Comparison of ENCODE assay signal across 21 cellular contexts in the genomic region with DNA sequence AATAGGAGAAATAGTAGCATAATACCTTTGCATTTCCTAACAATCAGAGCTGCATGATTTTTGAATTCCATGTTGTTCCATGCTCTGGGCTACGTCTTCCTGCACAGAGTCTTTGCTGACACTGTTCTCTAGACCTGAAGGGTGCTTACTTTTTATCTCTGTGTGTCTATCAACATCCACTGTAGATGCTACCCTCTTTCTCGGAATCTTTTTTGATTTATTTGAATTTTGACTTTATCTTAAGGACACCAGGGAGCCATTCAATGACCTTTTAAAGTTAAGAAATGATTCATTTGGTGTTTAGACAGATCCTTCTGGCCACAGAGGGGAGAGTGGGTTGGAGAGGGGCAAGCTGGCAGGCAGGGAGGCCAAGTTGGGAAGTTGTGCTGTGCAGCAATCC.
"Had no signal": no experiment of that assay in that cellular context is flagged by ENCODE, and none has a peak within 500 bp of the region (broad histone marks: within the 10 kb centered on the region; RNA-seq: fewer than 3 reads in every experiment).

No MANE protein-coding gene starts in this region.

- H3K27ac ChIP-seq: ascending aorta, cardiac muscle cell, left lung, thyroid gland, WERI-Rb-1 had no signal

- H3K4me1 ChIP-seq: left lung had no signal

- H3K36me3 ChIP-seq: ascending aorta, cardiac muscle cell, left lung, thyroid gland had no signal

- H3K9me3 ChIP-seq: ascending aorta, left lung, mucosa of descending colon, thyroid gland had no signal

- H3K9me3 Mint-ChIP-seq: activated CD4-positive, alpha-beta memory T cell treated with anti-CD3 and anti-CD28 coated beads for 36 hours; activated naive CD4-positive, alpha-beta T cell treated with anti-CD3 and anti-CD28 coated beads for 36 hours; activated naive CD8-positive, alpha-beta T cell treated with anti-CD3 and anti-CD28 coated beads, Interleukin-2, amount 50 U/mL, for 24 hours; activated T-helper 2 cell treated with anti-CD3 and anti-CD28 coated beads, Interferon-gamma antibody, Interleukin-2, Interleukin-4, amounts not matched to agents 10 μg/mL and 5 μg/mL and 100 μg/mL, durations not matched to agents 14 hours and 24 hours and 36 hours; naive thymus-derived CD8-positive, alpha-beta T cell; stimulated activated naive B cell treated with anti-CD40 and anti-IgM and Interleukin-4, amounts not matched to agents 10 μg/mL and 1 μg/mL and 100 μg/mL, for 72 hours had no signal

- H3K4me1 Mint-ChIP-seq: activated CD4-positive, alpha-beta T cell treated with anti-CD3 and anti-CD28 coated beads for 36 hours; activated CD8-positive, alpha-beta memory T cell treated with anti-CD3 and anti-CD28 coated beads, Interleukin-2, amount 10 ng/mL, durations not matched to agents 7 days and 5 days; activated naive CD8-positive, alpha-beta T cell treated with anti-CD3 and anti-CD28 coated beads, Interleukin-2, amount 50 U/mL, for 24 hours; stimulated activated naive B cell treated with anti-CD40 and anti-IgM and Interleukin-4, amounts not matched to agents 10 μg/mL and 1 μg/mL and 100 μg/mL, for 72 hours had no signal

- H3K27ac Mint-ChIP-seq: activated CD4-positive, alpha-beta memory T cell treated with anti-CD3 and anti-CD28 coated beads for 36 hours; activated CD4-positive, alpha-beta T cell treated with anti-CD3 and anti-CD28 coated beads for 36 hours; activated CD8-positive, alpha-beta memory T cell treated with anti-CD3 and anti-CD28 coated beads, Interleukin-2, amount 10 ng/mL, durations not matched to agents 7 days and 5 days; activated naive CD4-positive, alpha-beta T cell treated with anti-CD3 and anti-CD28 coated beads for 36 hours; activated naive CD8-positive, alpha-beta T cell treated with anti-CD3 and anti-CD28 coated beads, Interleukin-2, amount 50 U/mL, for 24 hours; activated T-helper 2 cell treated with anti-CD3 and anti-CD28 coated beads, Interferon-gamma antibody, Interleukin-2, Interleukin-4, amounts not matched to agents 10 μg/mL and 5 μg/mL and 100 μg/mL, durations not matched to agents 14 hours and 24 hours and 36 hours; naive thymus-derived CD8-positive, alpha-beta T cell; stimulated activated naive B cell treated with anti-CD40 and anti-IgM and Interleukin-4, amounts not matched to agents 10 μg/mL and 1 μg/mL and 100 μg/mL, for 72 hours had no signal

- H3K4me3 ChIP-seq: ascending aorta, cardiac muscle cell, left lung, mucosa of descending colon, thyroid gland had no signal

- H3K4me3 Mint-ChIP-seq: activated CD4-positive, alpha-beta memory T cell treated with anti-CD3 and anti-CD28 coated beads for 36 hours; activated CD4-positive, alpha-beta T cell treated with anti-CD3 and anti-CD28 coated beads for 36 hours; activated CD8-positive, alpha-beta memory T cell treated with anti-CD3 and anti-CD28 coated beads, Interleukin-2, amount 10 ng/mL, durations not matched to agents 7 days and 5 days; activated naive CD4-positive, alpha-beta T cell treated with anti-CD3 and anti-CD28 coated beads for 36 hours; activated naive CD8-positive, alpha-beta T cell treated with anti-CD3 and anti-CD28 coated beads, Interleukin-2, amount 50 U/mL, for 24 hours; naive thymus-derived CD8-positive, alpha-beta T cell; stimulated activated naive B cell treated with anti-CD40 and anti-IgM and Interleukin-4, amounts not matched to agents 10 μg/mL and 1 μg/mL and 100 μg/mL, for 72 hours had no signal

- DNase-seq: activated CD4-positive, alpha-beta memory T cell treated with anti-CD3 and anti-CD28 coated beads for 36 hours; activated CD4-positive, alpha-beta T cell treated with anti-CD3 and anti-CD28 coated beads for 36 hours; activated CD8-positive, alpha-beta memory T cell treated with anti-CD3 and anti-CD28 coated beads, Interleukin-2, amount 10 ng/mL, durations not matched to agents 7 days and 5 days; activated naive CD4-positive, alpha-beta T cell treated with anti-CD3 and anti-CD28 coated beads for 36 hours; activated naive CD8-positive, alpha-beta T cell treated with anti-CD3 and anti-CD28 coated beads, Interleukin-2, amount 50 U/mL, for 24 hours; activated T-cell treated with anti-CD3 and anti-CD28 coated beads, Interleukin-2, amount 50 U/mL, for 1 hour; left lung; mammary epithelial cell; mucosa of descending colon; naive thymus-derived CD8-positive, alpha-beta T cell; nucleus accumbens; posterior cingulate gyrus; retina; stimulated activated CD4-positive, alpha-beta T cell treated with anti-CD3 and anti-CD28 coated beads, Interleukin-2, amount 100 ng/mL, for 48 hours; stimulated activated naive B cell treated with anti-CD40 and anti-IgM and Interleukin-4, amounts not matched to agents 10 μg/mL and 1 μg/mL and 100 μg/mL, for 72 hours; thyroid gland; WERI-Rb-1 had no signal

- ATAC-seq: activated CD4-positive, alpha-beta T cell treated with anti-CD3 and anti-CD28 coated beads for 36 hours; activated CD8-positive, alpha-beta memory T cell treated with anti-CD3 and anti-CD28 coated beads, Interleukin-2, amount 10 ng/mL, durations not matched to agents 7 days and 5 days; activated naive CD8-positive, alpha-beta T cell treated with anti-CD3 and anti-CD28 coated beads, Interleukin-2, amount 50 U/mL, for 24 hours; esophagus mucosa; left lung; mucosa of descending colon; naive thymus-derived CD8-positive, alpha-beta T cell; stimulated activated naive B cell treated with anti-CD40 and anti-IgM and Interleukin-4, amounts not matched to agents 10 μg/mL and 1 μg/mL and 100 μg/mL, for 72 hours had no signal

- H3K36me3 Mint-ChIP-seq: activated CD4-positive, alpha-beta memory T cell treated with anti-CD3 and anti-CD28 coated beads for 36 hours; activated CD8-positive, alpha-beta memory T cell treated with anti-CD3 and anti-CD28 coated beads, Interleukin-2, amount 10 ng/mL, durations not matched to agents 7 days and 5 days; naive thymus-derived CD8-positive, alpha-beta T cell; stimulated activated naive B cell treated with anti-CD40 and anti-IgM and Interleukin-4, amounts not matched to agents 10 μg/mL and 1 μg/mL and 100 μg/mL, for 72 hours had no signal

- H3K27me3 Mint-ChIP-seq: activated CD4-positive, alpha-beta memory T cell treated with anti-CD3 and anti-CD28 coated beads for 36 hours; activated CD8-positive, alpha-beta memory T cell treated with anti-CD3 and anti-CD28 coated beads, Interleukin-2, amount 10 ng/mL, durations not matched to agents 7 days and 5 days; activated naive CD8-positive, alpha-beta T cell treated with anti-CD3 and anti-CD28 coated beads, Interleukin-2, amount 50 U/mL, for 24 hours had no signal

- H3K27me3 ChIP-seq: ascending aorta, cardiac muscle cell, left lung, thyroid gland had no signal
